Comparison of ENCODE assay signal across 22 cellular contexts in genomic region chr19:2037676-2038255, GRCh38. TPM values are rescaled to one million over a fixed set of nuclear protein-coding genes. Genes with fewer than 3 reads are reported as not detected.
DNase-seq lines count a peak whose midpoint lies in the region; ATAC-seq and TF ChIP-seq lines count a peak whose summit lies in the region.
"Had no signal": no experiment of that assay in that cellular context is flagged by ENCODE, and none has a peak within 500 bp of the region (broad histone marks: within the 10 kb centered on the region; RNA-seq: fewer than 3 reads in every experiment).

No MANE protein-coding gene starts in this region.

- 0 out of 2 replicates have a peak, but pooled peaks cover 4% of the 10 kb centered on the region for H3K9me1 ChIP-seq in IMR-90 (ENCODE audit: insufficient read depth, low read length)

- H2BK20ac ChIP-seq in IMR-90 (ENCODE audit: low read depth, low read length), result no peak overlapping the region

- no peak overlapping the region for H4K91ac ChIP-seq in IMR-90 (ENCODE audit: insufficient read depth, low read depth, low read length)

- TF ChIP-seq RAD21 in IMR-90 (IDR thresholded peaks at IDR 0.05; ENCODE audit: low read length), result no peak

- no peaks in the 10 kb centered on the region for H3K27me3 Mint-ChIP-seq in Caco-2 (ENCODE audit: insufficient read depth, unreplicated experiment)
- no peaks in the 10 kb centered on the region for H3K27me3 Mint-ChIP-seq in central memory CD8-positive, alpha-beta T cell
- H3K27me3 Mint-ChIP-seq: activated CD8-positive, alpha-beta memory T cell treated with anti-CD3 and anti-CD28 coated beads, Interleukin-2, amount 10 ng/mL, durations not matched to agents 7 days and 5 days had no signal

- no peak overlapping the region for H2BK120ac ChIP-seq in IMR-90 (ENCODE audit: low read depth, low read length)

- POLR2A ChIA-PET in Caco-2 (lab: Charles Lee), result interaction anchor here (0.6 kb wide), 1 partner anchor 15 kb away, joined by 5 read pairs; no protein-coding TSS in a partner anchor
- POLR2A ChIA-PET in IMR-90 (lab: Charles Lee; ENCODE audit: unreplicated experiment), result no interaction called here

- WGBS in IMR-90 (ENCODE audit: extremely low coverage in 2 of 2, insufficient read length in 1 of 2), 2 experiments, result no CpG with 5 or more reads among the region's 23 CpGs
- 76 to 83% methylated on average over 23 of the region's 23 CpGs for WGBS in sigmoid colon, 2 donors

- no peak overlapping the region for H4K8ac ChIP-seq in IMR-90 (ENCODE audit: low read depth in 2 of 2, low read length in 2 of 2)

- H3K27ac ChIP-seq in IMR-90 (ENCODE audit: insufficient read depth, low read length) (no peak overlapping the region), sigmoid colon (peak overlapping the region; percentile 25 to 99 (median 96))
- H3K27ac ChIP-seq: BLaER1, VCaP had no signal

- no peak for DNase-seq in Caco-2
- no peak for DNase-seq in IMR-90
- DNase-seq in central memory CD8-positive, alpha-beta T cell (ENCODE audit: low spot score in 2 of 2), result no peak
- DNase-seq in sigmoid colon, result peak; percentile 65
- no peak for DNase-seq in NCI-H187 treated with DMSO at 0.1 percent for 48 hours (lab: John Stamatoyannopoulos, UW)
- DNase-seq: activated CD8-positive, alpha-beta memory T cell treated with anti-CD3 and anti-CD28 coated beads, Interleukin-2, amount 10 ng/mL, durations not matched to agents 7 days and 5 days; activated gamma-delta T cell; dermis blood vessel endothelial cell; DMS79; heart right ventricle; kidney; NCI-H187; NCI-H510A treated with DMSO at 0.1 percent for 48 hours; stimulated activated CD4-positive, alpha-beta T cell treated with anti-CD3 and anti-CD28 coated beads, Interleukin-1b, Interleukin-23, amount 100 ng/mL, for 48 hours; SW 1271; testis had no signal

- H3K4me1 ChIP-seq in Caco-2 (peaks cover 3% of the 10 kb centered on the region; the same call in 1 of the 2 replicates), IMR-90 (ENCODE audit: control insufficient read depth, insufficient read depth, low read length) (peaks cover 10% of the 10 kb centered on the region), sigmoid colon (peaks cover 2 to 66% (median 38%) of the 10 kb centered on the region in 4 donors)

- no peak overlapping the region for H3K9ac ChIP-seq in IMR-90 (ENCODE audit: low read depth, low read length)
- H3K9ac ChIP-seq: BLaER1 had no signal

- no peaks in the 10 kb centered on the region for H3K4me1 Mint-ChIP-seq in Caco-2 (ENCODE audit: low read depth, unreplicated experiment)
- peaks cover 26% of the 10 kb centered on the region for H3K4me1 Mint-ChIP-seq in central memory CD8-positive, alpha-beta T cell

- dilution Hi-C loops in IMR-90 (cut with HindIII; ENCODE audit: low sequenced_read_pairs, unreplicated experiment), result no loop called here

- BruUV-seq in Caco-2 (replicated peaks; lab: Mats Ljungman, UMichigan), result TSS peak; percentile 53
- TSS peak; percentile 77 for BruUV-seq in IMR-90 (replicated peaks; lab: Mats Ljungman, UMichigan)

- no peak overlapping the region for H3K4ac ChIP-seq in IMR-90 (ENCODE audit: low read depth, low read length)

- no peak overlapping the region for H3K23ac ChIP-seq in IMR-90 (ENCODE audit: low read depth, low read length)

- H4K5ac ChIP-seq in IMR-90 (ENCODE audit: low read depth, low read length), result no peak overlapping the region

- ATAC-seq in IMR-90 (ENCODE audit: low read depth), result no peak
- no peak for ATAC-seq in central memory CD8-positive, alpha-beta T cell (replicated peaks; ENCODE audit: extremely low read depth, poor library complexity, severe bottlenecking)
- ATAC-seq in GM18502 (IDR thresholded peaks at IDR 0.05; ENCODE audit: poor library complexity, unreplicated experiment), result no peak
- ATAC-seq in GM21528 (IDR thresholded peaks at IDR 0.05; ENCODE audit: low FRiP score, unreplicated experiment), result no peak
- no peak for ATAC-seq in GM21360 (IDR thresholded peaks at IDR 0.05; ENCODE audit: unreplicated experiment)
- ATAC-seq: activated CD8-positive, alpha-beta memory T cell treated with anti-CD3 and anti-CD28 coated beads, Interleukin-2, amount 10 ng/mL, durations not matched to agents 7 days and 5 days; esophagus mucosa; heart right ventricle had no signal

- in situ Hi-C loops in IMR-90 (cut with MboI; ENCODE audit: low sequenced_read_pairs), result no loop called here

- H3K56ac ChIP-seq in IMR-90 (ENCODE audit: extremely low read depth, insufficient read depth, low read length), result no peak overlapping the region

- no peaks in the 10 kb centered on the region for H3K9me3 Mint-ChIP-seq in Caco-2 (ENCODE audit: unreplicated experiment)
- no peaks in the 10 kb centered on the region for H3K9me3 Mint-ChIP-seq in central memory CD8-positive, alpha-beta T cell

- H3K27me3 ChIP-seq in Caco-2 (replicated peaks; ENCODE audit: control insufficient read depth, insufficient read depth, low read length) (no peaks in the 10 kb centered on the region), IMR-90 (ENCODE audit: control insufficient read depth, insufficient read depth, low read length) (no peaks in the 10 kb centered on the region), sigmoid colon (no peaks in the 10 kb centered on the region)
- H3K27me3 ChIP-seq: BLaER1, heart right ventricle, testis had no signal

- CTCF ChIA-PET in Caco-2 (lab: Charles Lee), result interaction anchor here (0.7 kb wide), 1 partner anchor 86 kb away, joined by 4 read pairs; no protein-coding TSS in a partner anchor
- CTCF ChIA-PET in IMR-90 (lab: Yijun Ruan, JAX), result no interaction called here

- H2BK5ac ChIP-seq in IMR-90 (ENCODE audit: low read depth, low read length, poor library complexity, severe bottlenecking), result no peak overlapping the region

- peaks cover 3 to 6% of the 10 kb centered on the region in 2 experiments; a peak in 2 of 4 replicates for H3K79me1 ChIP-seq in IMR-90 (ENCODE audit: low read depth in 1 of 2, low read length in 2 of 2)

- H4K20me1 ChIP-seq in IMR-90 (ENCODE audit: insufficient read depth, low read length), result peaks cover 3% of the 10 kb centered on the region

- H2BK15ac ChIP-seq in IMR-90 (ENCODE audit: low read depth, low read length), result no peak overlapping the region

- TF ChIP-seq EP300 in sigmoid colon (IDR thresholded peaks at IDR 0.05), result no peak

- H3K36me3 ChIP-seq in Caco-2 (ENCODE audit: control insufficient read depth, insufficient read depth, low read length) (no peaks in the 10 kb centered on the region; the same call in 1 of the 2 replicates), IMR-90 (ENCODE audit: control insufficient read depth, insufficient read depth, low read length) (peaks cover 33% of the 10 kb centered on the region), sigmoid colon (peaks cover 30 to 39% (median 37%) of the 10 kb centered on the region in 4 donors)

- H3K9me3 ChIP-seq in Caco-2 (peaks cover 9% of the 10 kb centered on the region), IMR-90 (ENCODE audit: control insufficient read depth, insufficient read depth, low read length) (peaks cover 7% of the 10 kb centered on the region), sigmoid colon (peaks cover 0 to 3% (median 0%) of the 10 kb centered on the region in 4 donors)
- H3K9me3 ChIP-seq: testis had no signal

- TF ChIP-seq POLR2A in IMR-90 (IDR thresholded peaks at IDR 0.05; ENCODE audit: low read depth, low read length), result no peak
- TF ChIP-seq POLR2A in sigmoid colon (IDR thresholded peaks at IDR 0.05), result no peak

- TF ChIP-seq CTCF in Caco-2 (IDR thresholded peaks at IDR 0.05; ENCODE audit: insufficient read depth in 1 of 2, low read depth in 1 of 2, low read length in 1 of 2, severe bottlenecking in 1 of 2, unreplicated experiment in 1 of 2) (no peak), IMR-90 (conservative IDR thresholded peaks at IDR 0.05; ENCODE audit: low read depth, low read length) (no peak), sigmoid colon (IDR thresholded peaks at IDR 0.05) (no peak)

- no peak overlapping the region for H3K27ac Mint-ChIP-seq in Caco-2 (ENCODE audit: unreplicated experiment)
- no peak overlapping the region for H3K27ac Mint-ChIP-seq in central memory CD8-positive, alpha-beta T cell (ENCODE audit: low read depth)
- H3K27ac Mint-ChIP-seq: activated CD8-positive, alpha-beta memory T cell treated with anti-CD3 and anti-CD28 coated beads, Interleukin-2, amount 10 ng/mL, durations not matched to agents 7 days and 5 days had no signal

- no peak overlapping the region for H2AFZ ChIP-seq in IMR-90 (replicated peaks; ENCODE audit: low read length, poor library complexity)

- H3K14ac ChIP-seq in IMR-90 (replicated peaks; ENCODE audit: low read depth, low read length), result no peak overlapping the region

- H3K4me3 ChIP-seq in Caco-2 (ENCODE audit: low read depth, low read length) (no peak overlapping the region), IMR-90 (ENCODE audit: insufficient read depth, low read depth, low read length) (no peak overlapping the region), sigmoid colon (no peak overlapping the region)
- H3K4me3 ChIP-seq: BLaER1, heart right ventricle, testis had no signal

- H2AK9ac ChIP-seq in IMR-90 (replicated peaks; ENCODE audit: low read depth, low read length, poor library complexity), result no peak overlapping the region

- H3K4me3 Mint-ChIP-seq in Caco-2 (ENCODE audit: unreplicated experiment), result no peak overlapping the region
- H3K4me3 Mint-ChIP-seq in central memory CD8-positive, alpha-beta T cell, result peak overlapping the region; percentile 18
- H3K4me3 Mint-ChIP-seq: activated CD8-positive, alpha-beta memory T cell treated with anti-CD3 and anti-CD28 coated beads, Interleukin-2, amount 10 ng/mL, durations not matched to agents 7 days and 5 days had no signal

- no peak overlapping the region for H3K18ac ChIP-seq in IMR-90 (ENCODE audit: low read depth, low read length)

- intact Hi-C loops in Caco-2 (cut with micrococcal nuclease; ENCODE audit: unreplicated experiment) (no loop called here), IMR-90 (cut with micrococcal nuclease) (no loop called here), sigmoid colon (cut with DNase I) (no loop called here)

- peaks cover 34% of the 10 kb centered on the region for H3K36me3 Mint-ChIP-seq in Caco-2 (ENCODE audit: insufficient read depth, unreplicated experiment)
- peaks cover 28% of the 10 kb centered on the region for H3K36me3 Mint-ChIP-seq in central memory CD8-positive, alpha-beta T cell (ENCODE audit: insufficient read depth)

- H3K4me2 ChIP-seq in IMR-90 (ENCODE audit: low read depth, low read length), result no peak overlapping the region
- H3K4me2 ChIP-seq: BLaER1 had no signal

- no peak overlapping the region for H2AK5ac ChIP-seq in IMR-90 (ENCODE audit: low read depth, low read length)

RNA-seq across cellular contexts. Expression of gene MKNK2, which starts 13.3 kb away (rescaled TPM):
- total RNA-seq in Caco-2 (2022) (136 and 162 TPM in 2 replicates), IMR-90 (2012; rRNA removed) (20.8 and 21.9 TPM in 2 replicates), sigmoid colon (100 to 1,000 TPM in 3 of 4 donors, 10 to 100 TPM in 1; 83.1 to 124 (median 107) TPM)
- polyA plus RNA-seq in IMR-90 (2012; rRNA removed) (31.8 and 37.5 TPM in 2 replicates), sigmoid colon (100 to 1,000 TPM; 121 to 157 (median 129) TPM)
- polyA plus RNA-seq in IMR-90 (2012; cell fraction: cytosol; rRNA removed), result 25.9 and 51.6 TPM in 2 replicates
- polyA plus RNA-seq in IMR-90 (2012; cell fraction: nucleus; rRNA removed; ENCODE audit: low replicate concordance), result 57.0 and 142 TPM in 2 replicates

RNA-seq across cellular contexts. Expression of gene BTBD2, which starts 22.3 kb away (rescaled TPM):
- total RNA-seq in Caco-2 (2022) (47.0 and 52.2 TPM in 2 replicates), IMR-90 (2012; rRNA removed) (24.4 and 25.8 TPM in 2 replicates), sigmoid colon (10 to 100 TPM; 43.8 to 82.8 (median 50.3) TPM)
- polyA plus RNA-seq in IMR-90 (2012; rRNA removed) (65.7 and 67.1 TPM in 2 replicates), sigmoid colon (10 to 100 TPM; 31.9 to 58.7 (median 46.2) TPM)
- 38.7 and 95.6 TPM in 2 replicates for polyA plus RNA-seq in IMR-90 (2012; cell fraction: cytosol; rRNA removed)
- 53.9 and 143 TPM in 2 replicates for polyA plus RNA-seq in IMR-90 (2012; cell fraction: nucleus; rRNA removed; ENCODE audit: low replicate concordance)

RNA-seq across cellular contexts. Expression of gene MOB3A, which starts 58.4 kb away (rescaled TPM):
- total RNA-seq in Caco-2 (2022) (10.8 and 11.7 TPM in 2 replicates), IMR-90 (2012; rRNA removed) (8.9 and 9.3 TPM in 2 replicates), sigmoid colon (10 to 100 TPM; 25.7 to 65.4 (median 32.0) TPM)
- polyA plus RNA-seq in IMR-90 (2012; rRNA removed) (26.5 and 28.8 TPM in 2 replicates), sigmoid colon (10 to 100 TPM; 14.4 to 36.1 (median 14.6) TPM)
- polyA plus RNA-seq in IMR-90 (2012; cell fraction: cytosol; rRNA removed), result 20.4 and 29.9 TPM in 2 replicates
- polyA plus RNA-seq in IMR-90 (2012; cell fraction: nucleus; rRNA removed; ENCODE audit: low replicate concordance), result 15.3 and 28.7 TPM in 2 replicates

RNA-seq across cellular contexts. Expression of gene IZUMO4, which starts 58.9 kb away (rescaled TPM):
- 1.1 and 1.6 TPM in 2 replicates for total RNA-seq in Caco-2 (2022)
- 0.56 and 0.72 TPM in 2 replicates for total RNA-seq in IMR-90 (2012; rRNA removed)
- 2.8 and 3.4 TPM in 2 replicates for polyA plus RNA-seq in IMR-90 (2012; rRNA removed)
- 0.37 and 1.5 TPM in 2 replicates for polyA plus RNA-seq in IMR-90 (2012; cell fraction: cytosol; rRNA removed)
- polyA plus RNA-seq in IMR-90 (2012; cell fraction: nucleus; rRNA removed; ENCODE audit: low replicate concordance), result 19.5 and 47.8 TPM in 2 replicates
- total RNA-seq in sigmoid colon, result 1 to 10 TPM; 2.3 to 6.0 (median 4.6) TPM
- polyA plus RNA-seq in sigmoid colon, result 1 to 10 TPM; 2.4 to 8.5 (median 3.5) TPM
